Comparison of ENCODE assay signal across 8 cellular contexts in genomic region chr1:246506440-246506784, GRCh38. TPM values are rescaled to one million over a fixed set of nuclear protein-coding genes. Genes with fewer than 3 reads are reported as not detected.
A peak's percentile ranks its signal among the peaks of the same experiment; 100 is the strongest.
DNase-seq lines count a peak whose midpoint lies in the region; ATAC-seq and TF ChIP-seq lines count a peak whose summit lies in the region.

No MANE protein-coding gene starts in this region.

- intact Hi-C loops in activated CD4-positive, alpha-beta memory T cell treated with anti-CD3 and anti-CD28 coated beads for 36 hours (cut with micrococcal nuclease) = loop anchor here (2.0 kb wide), 1 partner anchor 60 kb away; the partner anchor contains the start of genes CNST and TFB2M
- intact Hi-C loops in left ventricle myocardium superior (cut with micrococcal nuclease) = no loop called here

- no peak overlapping the region for H3K27ac Mint-ChIP-seq in activated CD4-positive, alpha-beta memory T cell treated with anti-CD3 and anti-CD28 coated beads for 36 hours

- POLR2A ChIA-PET in activated CD4-positive, alpha-beta memory T cell treated with anti-CD3 and anti-CD28 coated beads for 36 hours (lab: Charles Lee) = interaction anchor here (0.7 to 0.8 kb wide), 2 partner anchors 60 to 218 kb away, joined by 3 read pairs; partner anchors contain the start of genes CNST, SCCPDH and TFB2M

- peaks cover 27% of the 10 kb centered on the region for H3K4me1 Mint-ChIP-seq in activated CD4-positive, alpha-beta memory T cell treated with anti-CD3 and anti-CD28 coated beads for 36 hours (ENCODE audit: low read depth)

- TF ChIP-seq CTCF in retinal pigment epithelial cell (conservative IDR thresholded peaks at IDR 0.05; ENCODE audit: low read depth, low read length) = no peak

- H3K27me3 Mint-ChIP-seq in activated CD4-positive, alpha-beta memory T cell treated with anti-CD3 and anti-CD28 coated beads for 36 hours = no peaks in the 10 kb centered on the region

- no peaks in the 10 kb centered on the region for H3K36me3 Mint-ChIP-seq in activated CD4-positive, alpha-beta memory T cell treated with anti-CD3 and anti-CD28 coated beads for 36 hours

- peak overlapping the region; percentile 90 for H3K4me3 ChIP-seq in retinal pigment epithelial cell (ENCODE audit: low read length)

- CTCF ChIA-PET in activated CD4-positive, alpha-beta memory T cell treated with anti-CD3 and anti-CD28 coated beads for 36 hours (lab: Charles Lee) = interaction anchor here (1.1 to 2.9 kb wide), 2 partner anchors 9 to 59 kb away, joined by 3 to 15 read pairs; no protein-coding TSS in a partner anchor

- H3K4me3 Mint-ChIP-seq in activated CD4-positive, alpha-beta memory T cell treated with anti-CD3 and anti-CD28 coated beads for 36 hours = peak overlapping the region; percentile 88

- no peaks in the 10 kb centered on the region for H3K9me3 Mint-ChIP-seq in activated CD4-positive, alpha-beta memory T cell treated with anti-CD3 and anti-CD28 coated beads for 36 hours

- DNase-seq in DMS53 (lab: John Stamatoyannopoulos, UW) (peak; percentile 39), DMS53 treated with DMSO at 0.1 percent for 48 hours (lab: John Stamatoyannopoulos, UW; ENCODE audit: unreplicated experiment) (no peak), left ventricle myocardium superior (no peak), retinal pigment epithelial cell (ENCODE audit: low read depth) (no peak), DMS79 (lab: John Stamatoyannopoulos, UW) (no peak), NCI-H2227 (lab: John Stamatoyannopoulos, UW; ENCODE audit: unreplicated experiment) (no peak)
- peak; percentile 34 for DNase-seq in activated CD4-positive, alpha-beta memory T cell treated with anti-CD3 and anti-CD28 coated beads for 36 hours

- ATAC-seq in HG03095 (IDR thresholded peaks at IDR 0.05; ENCODE audit: unreplicated experiment) = peak; percentile 6
- peak; percentile 20 for ATAC-seq in left ventricle myocardium superior

RNA-seq across cellular contexts. Expression of gene SMYD3, which starts 0.7 kb away (rescaled TPM):
- 10 to 100 TPM; 16.6 to 20.2 TPM for total RNA-seq in activated CD4-positive, alpha-beta memory T cell treated with anti-CD3 and anti-CD28 coated beads for 36 hours
- 8.2 TPM for total RNA-seq in left ventricle myocardium superior

RNA-seq across cellular contexts. Expression of gene TFB2M, which starts 59.6 kb away (rescaled TPM):
- 10 to 100 TPM; 13.6 to 14.5 TPM for total RNA-seq in activated CD4-positive, alpha-beta memory T cell treated with anti-CD3 and anti-CD28 coated beads for 36 hours
- total RNA-seq in left ventricle myocardium superior = 17.4 TPM

RNA-seq across cellular contexts. Expression of gene CNST, which starts 59.8 kb away (rescaled TPM):
- 10 to 100 TPM; 25.9 TPM for total RNA-seq in activated CD4-positive, alpha-beta memory T cell treated with anti-CD3 and anti-CD28 coated beads for 36 hours
- 20.2 TPM for total RNA-seq in left ventricle myocardium superior

Comparison
In these comparisons a context has a peak if more than half of its experiments do, and no peak if none do; other contexts are left out.
1. DNase-seq: peak in DMS53 (single experiment) and activated CD4-positive, alpha-beta memory T cell treated with anti-CD3 and anti-CD28 coated beads for 36 hours (single experiment); none in DMS53 treated with DMSO at 0.1 percent for 48 hours (single experiment), left ventricle myocardium superior (single experiment), retinal pigment epithelial cell (single experiment), DMS79 (single experiment) and NCI-H2227 (single experiment).